Comparison of ENCODE assay signal across 20 cellular contexts in the genomic region with DNA sequence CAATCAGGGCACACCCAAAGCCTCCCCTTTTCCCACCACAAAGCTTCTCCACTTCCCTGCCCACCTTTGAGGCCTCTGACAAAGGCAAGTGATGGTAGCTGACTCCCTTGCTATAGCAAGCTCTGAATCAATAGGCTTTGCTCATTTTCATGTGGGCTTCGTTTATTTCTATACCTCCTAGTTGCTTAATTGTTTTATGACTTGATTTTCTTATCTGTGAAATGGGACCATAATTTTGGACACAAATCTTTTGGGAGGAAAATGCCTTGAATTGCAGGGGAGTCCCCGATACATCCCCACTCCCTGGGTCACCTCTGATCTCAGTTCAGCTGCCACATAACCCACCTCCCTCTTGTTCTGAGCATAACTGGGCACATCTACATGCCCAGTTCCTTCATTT.
"Had no signal": no experiment of that assay in that cellular context is flagged by ENCODE, and none has a peak within 500 bp of the region (broad histone marks: within the 10 kb centered on the region; RNA-seq: fewer than 3 reads in every experiment).

No MANE protein-coding gene starts in this region.

- FAIRE-seq: colon, frontal cortex, small intestine had no signal

- H3K9me3 ChIP-seq: adrenal gland, neutrophil, right atrium auricular region had no signal

- H3K27me3 ChIP-seq: adrenal gland, neutrophil, right atrium auricular region had no signal

- DNase-seq: activated CD4-positive, alpha-beta memory T cell treated with anti-CD3 and anti-CD28 coated beads for 36 hours; activated CD4-positive, alpha-beta T cell treated with anti-CD3 and anti-CD28 coated beads for 36 hours; activated CD8-positive, alpha-beta memory T cell treated with anti-CD3 and anti-CD28 coated beads, Interleukin-2, amount 10 ng/mL, durations not matched to agents 7 days and 5 days; activated T-cell treated with anti-CD3 and anti-CD28 coated beads, Interleukin-2, amount 50 U/mL, for 1 hour; head of caudate nucleus; naive B cell; small intestine; stimulated activated CD4-positive, alpha-beta T cell treated with anti-CD3 and anti-CD28 coated beads, Interleukin-4, amount 100 ng/mL, for 24 hours; stimulated activated naive CD4-positive, alpha-beta T cell; T-helper 2 cell; trophoblast cell had no signal

- H3K36me3 Mint-ChIP-seq: activated CD4-positive, alpha-beta memory T cell treated with anti-CD3 and anti-CD28 coated beads for 36 hours; activated CD8-positive, alpha-beta memory T cell treated with anti-CD3 and anti-CD28 coated beads, Interleukin-2, amount 10 ng/mL, durations not matched to agents 7 days and 5 days; activated naive CD4-positive, alpha-beta T cell treated with anti-CD3 and anti-CD28 coated beads, Interleukin-2, amount 50 U/mL, for 24 hours; naive B cell had no signal

- ATAC-seq: activated CD4-positive, alpha-beta T cell treated with anti-CD3 and anti-CD28 coated beads for 36 hours; activated CD8-positive, alpha-beta memory T cell treated with anti-CD3 and anti-CD28 coated beads, Interleukin-2, amount 10 ng/mL, durations not matched to agents 7 days and 5 days; left colon had no signal

- H3K27ac ChIP-seq: adrenal gland, neutrophil, right atrium auricular region had no signal

- H3K4me3 Mint-ChIP-seq: activated CD4-positive, alpha-beta memory T cell treated with anti-CD3 and anti-CD28 coated beads for 36 hours; activated CD4-positive, alpha-beta T cell treated with anti-CD3 and anti-CD28 coated beads for 36 hours; activated CD8-positive, alpha-beta memory T cell treated with anti-CD3 and anti-CD28 coated beads, Interleukin-2, amount 10 ng/mL, durations not matched to agents 7 days and 5 days; activated naive CD4-positive, alpha-beta T cell treated with anti-CD3 and anti-CD28 coated beads, Interleukin-2, amount 50 U/mL, for 24 hours; naive B cell had no signal

- H3K27ac Mint-ChIP-seq: activated CD4-positive, alpha-beta memory T cell treated with anti-CD3 and anti-CD28 coated beads for 36 hours; activated CD4-positive, alpha-beta T cell treated with anti-CD3 and anti-CD28 coated beads for 36 hours; activated CD8-positive, alpha-beta memory T cell treated with anti-CD3 and anti-CD28 coated beads, Interleukin-2, amount 10 ng/mL, durations not matched to agents 7 days and 5 days; activated naive CD4-positive, alpha-beta T cell treated with anti-CD3 and anti-CD28 coated beads, Interleukin-2, amount 50 U/mL, for 24 hours; naive B cell; progenitor cell of endocrine pancreas had no signal

- H3K27me3 Mint-ChIP-seq: progenitor cell of endocrine pancreas had no signal

- H3K36me3 ChIP-seq: adrenal gland, neutrophil, right atrium auricular region had no signal

- H3K4me3 ChIP-seq: adrenal gland, lung, right atrium auricular region had no signal

- H3K9me3 Mint-ChIP-seq: activated CD4-positive, alpha-beta memory T cell treated with anti-CD3 and anti-CD28 coated beads for 36 hours; activated naive CD4-positive, alpha-beta T cell treated with anti-CD3 and anti-CD28 coated beads, Interleukin-2, amount 50 U/mL, for 24 hours had no signal

- H3K4me1 Mint-ChIP-seq: activated CD8-positive, alpha-beta memory T cell treated with anti-CD3 and anti-CD28 coated beads, Interleukin-2, amount 10 ng/mL, durations not matched to agents 7 days and 5 days; activated naive CD4-positive, alpha-beta T cell treated with anti-CD3 and anti-CD28 coated beads, Interleukin-2, amount 50 U/mL, for 24 hours; naive B cell had no signal
